In genomic region chr13:40316301-40316700, GRCh38 we compare ENCODE assay signal across 16 cellular contexts.
DNase-seq lines count a peak whose midpoint lies in the region; ATAC-seq and TF ChIP-seq lines count a peak whose summit lies in the region.
"Had no signal": no experiment of that assay in that cellular context is flagged by ENCODE, and none has a peak within 500 bp of the region (broad histone marks: within the 10 kb centered on the region; RNA-seq: fewer than 3 reads in every experiment).

No MANE protein-coding gene starts in this region.

- H3K36me3 ChIP-seq in osteoblast (ENCODE audit: insufficient read depth, low read length) (no peaks in the 10 kb centered on the region), brain microvascular endothelial cell (replicated peaks) (no peaks in the 10 kb centered on the region), PC-9 (ENCODE audit: low read depth) (no peaks in the 10 kb centered on the region)
- H3K36me3 ChIP-seq: left ventricle myocardium inferior had no signal

- H3F3A ChIP-seq in PC-9 (ENCODE audit: insufficient read depth, low read depth) = no peaks in the 10 kb centered on the region

- no peaks in the 10 kb centered on the region for H3K4me1 ChIP-seq in osteoblast (ENCODE audit: insufficient read depth, low read length)
- no peaks in the 10 kb centered on the region for H3K4me1 ChIP-seq in PC-9 (replicated peaks; ENCODE audit: insufficient read depth)

- intact Hi-C loops in PC-9 (cut with micrococcal nuclease; ENCODE audit: unreplicated experiment) = no loop called here

- peak overlapping the region; percentile 21 for H2AFZ ChIP-seq in osteoblast (ENCODE audit: low read length)
- no peak overlapping the region for H2AFZ ChIP-seq in PC-9

- CTCF ChIA-PET in activated naive CD4-positive, alpha-beta T cell treated with anti-CD3 and anti-CD28 coated beads, Interleukin-2, amount 10 ng/mL, durations not matched to agents 7 days and 5 days (lab: Charles Lee) = interaction anchor here (1.2 to 2.3 kb wide), 2 partner anchors 247 to 374 kb away, joined by 3 to 8 read pairs; no protein-coding TSS in a partner anchor
- CTCF ChIA-PET in PC-9 (lab: Charles Lee) = no interaction called here

- no peaks in the 10 kb centered on the region for H3K27me3 ChIP-seq in osteoblast (ENCODE audit: insufficient read depth, low read length)
- H3K27me3 ChIP-seq in brain microvascular endothelial cell (replicated peaks) = no peaks in the 10 kb centered on the region
- H3K27me3 ChIP-seq in PC-9 (ENCODE audit: insufficient read depth, low read depth) = no peaks in the 10 kb centered on the region

- no peak overlapping the region for H3K4me3 Mint-ChIP-seq in activated naive CD4-positive, alpha-beta T cell treated with anti-CD3 and anti-CD28 coated beads, Interleukin-2, amount 10 ng/mL, durations not matched to agents 7 days and 5 days
- peak overlapping the region; percentile 6 to 81 for H3K4me3 Mint-ChIP-seq in stimulated activated naive CD8-positive, alpha-beta T cell treated with anti-CD3 and anti-CD28 coated beads, Interleukin-15, amount 100 ng/mL, for 72 hours

- ATAC-seq in stimulated activated naive CD8-positive, alpha-beta T cell treated with anti-CD3 and anti-CD28 coated beads, Interleukin-15, amount 100 ng/mL, for 72 hours = peak; percentile 54
- ATAC-seq: HepG2 had no signal

- in situ Hi-C loops in GM13976 (cut with MboI; ENCODE audit: low sequenced_read_pairs, unreplicated experiment) (no loop called here), brain microvascular endothelial cell (cut with HindIII; ENCODE audit: low pct_ligation_motif_present, low sequenced_read_pairs) (no loop called here)

- H3K4me3 ChIP-seq in osteoblast (ENCODE audit: insufficient read depth, low read length) (no peak overlapping the region), brain microvascular endothelial cell (ENCODE audit: low read depth, low read length) (no peak overlapping the region), PC-9 (no peak overlapping the region)
- H3K4me3 ChIP-seq: left ventricle myocardium inferior had no signal

- BruUV-seq in PC-9 (replicated peaks; lab: Mats Ljungman, UMichigan) = no TSS peak

- H4K20me1 ChIP-seq in osteoblast (ENCODE audit: insufficient read depth, low read length) (no peaks in the 10 kb centered on the region), PC-9 (ENCODE audit: insufficient read depth) (no peaks in the 10 kb centered on the region)

- no peaks in the 10 kb centered on the region for H3K36me3 Mint-ChIP-seq in activated naive CD4-positive, alpha-beta T cell treated with anti-CD3 and anti-CD28 coated beads, Interleukin-2, amount 10 ng/mL, durations not matched to agents 7 days and 5 days

- DNase-seq in activated naive CD4-positive, alpha-beta T cell treated with Interleukin-2 at 50 U/mL for 16 hours = peak; percentile 37
- DNase-seq in activated naive CD4-positive, alpha-beta T cell treated with anti-CD3 and anti-CD28 coated beads, Interleukin-2, amount 10 ng/mL, durations not matched to agents 7 days and 5 days = no peak
- peak; percentile 22 for DNase-seq in activated T-helper 9 cell treated with anti-CD3 and anti-CD28 coated beads, Interleukin-2, amount 50 U/mL, for 16 hours (ENCODE audit: low read depth)
- DNase-seq in osteoblast (ENCODE audit: insufficient read length, low spot score, missing footprints) = no peak
- DNase-seq in stimulated activated naive CD8-positive, alpha-beta T cell treated with anti-CD3 and anti-CD28 coated beads, Interleukin-15, amount 100 ng/mL, for 72 hours = peak in 1 of 2 donors; percentile 18
- DNase-seq in GM13976 (ENCODE audit: low spot score) = no peak
- DNase-seq in brain microvascular endothelial cell = no peak
- no peak for DNase-seq in PC-9
- DNase-seq: COR-L47, cortex of kidney, left ventricle myocardium inferior, MM.1S, NCI-H1694 treated with DMSO at 0.1 percent for 48 hours, NCI-H446, substantia nigra had no signal

- no peaks in the 10 kb centered on the region for H3K27me3 Mint-ChIP-seq in activated naive CD4-positive, alpha-beta T cell treated with anti-CD3 and anti-CD28 coated beads, Interleukin-2, amount 10 ng/mL, durations not matched to agents 7 days and 5 days
- no peaks in the 10 kb centered on the region for H3K27me3 Mint-ChIP-seq in stimulated activated naive CD8-positive, alpha-beta T cell treated with anti-CD3 and anti-CD28 coated beads, Interleukin-15, amount 100 ng/mL, for 72 hours

- H3K4me1 Mint-ChIP-seq in activated naive CD4-positive, alpha-beta T cell treated with anti-CD3 and anti-CD28 coated beads, Interleukin-2, amount 10 ng/mL, durations not matched to agents 7 days and 5 days = peaks cover 58% of the 10 kb centered on the region
- H3K4me1 Mint-ChIP-seq in stimulated activated naive CD8-positive, alpha-beta T cell treated with anti-CD3 and anti-CD28 coated beads, Interleukin-15, amount 100 ng/mL, for 72 hours = peaks cover 74% of the 10 kb centered on the region

- H3K9me2 ChIP-seq in PC-9 (ENCODE audit: insufficient read depth) = no peaks in the 10 kb centered on the region

- H3K4me2 ChIP-seq in osteoblast (ENCODE audit: insufficient read depth, low read length) (no peak overlapping the region), PC-9 (no peak overlapping the region)

- H3K9me3 ChIP-seq in osteoblast (ENCODE audit: low read depth, low read length) (no peaks in the 10 kb centered on the region), PC-9 (ENCODE audit: insufficient read depth, low read depth) (no peaks in the 10 kb centered on the region)
- H3K9me3 ChIP-seq: left ventricle myocardium inferior had no signal

- POLR2A ChIA-PET in PC-9 (lab: Charles Lee; ENCODE audit: unreplicated experiment) = no interaction called here

- TF ChIP-seq CTCF in osteoblast (IDR thresholded peaks at IDR 0.05; ENCODE audit: extremely low read depth, low read depth, low read length) (no peak), GM13976 (IDR thresholded peaks at IDR 0.05; ENCODE audit: borderline replicate concordance, control extremely low read depth, extremely low read depth, insufficient read depth, missing control alignments) (no peak), brain microvascular endothelial cell (IDR thresholded peaks at IDR 0.05; ENCODE audit: low read depth, low read length, missing control alignments) (no peak), PC-9 (conservative IDR thresholded peaks at IDR 0.05) (no peak)

- H3K27ac ChIP-seq in osteoblast (ENCODE audit: low read depth, low read length) (no peak overlapping the region), brain microvascular endothelial cell (no peak overlapping the region), PC-9 (no peak overlapping the region)

- no peaks in the 10 kb centered on the region for H3K79me2 ChIP-seq in osteoblast (ENCODE audit: insufficient read depth, low read length)
- H3K79me2 ChIP-seq in PC-9 (ENCODE audit: low read depth) = no peaks in the 10 kb centered on the region

- H3K27ac Mint-ChIP-seq in activated naive CD4-positive, alpha-beta T cell treated with anti-CD3 and anti-CD28 coated beads, Interleukin-2, amount 10 ng/mL, durations not matched to agents 7 days and 5 days = no peak overlapping the region
- H3K27ac Mint-ChIP-seq in stimulated activated naive CD8-positive, alpha-beta T cell treated with anti-CD3 and anti-CD28 coated beads, Interleukin-15, amount 100 ng/mL, for 72 hours = peak overlapping the region; percentile 4 to 79

- H3K9me3 Mint-ChIP-seq in activated naive CD4-positive, alpha-beta T cell treated with anti-CD3 and anti-CD28 coated beads, Interleukin-2, amount 10 ng/mL, durations not matched to agents 7 days and 5 days = peaks cover 3% of the 10 kb centered on the region
- H3K9me3 Mint-ChIP-seq in stimulated activated naive CD8-positive, alpha-beta T cell treated with anti-CD3 and anti-CD28 coated beads, Interleukin-15, amount 100 ng/mL, for 72 hours = peaks cover 0 to 9% of the 10 kb centered on the region in 2 donors

Comparison
In these comparisons a context has a peak if more than half of its experiments do, and no peak if none do; other contexts are left out.
1. DNase-seq: peak in activated naive CD4-positive, alpha-beta T cell treated with Interleukin-2 at 50 U/mL for 16 hours (single experiment) and activated T-helper 9 cell treated with anti-CD3 and anti-CD28 coated beads, Interleukin-2, amount 50 U/mL, for 16 hours (single experiment); none in activated naive CD4-positive, alpha-beta T cell treated with anti-CD3 and anti-CD28 coated beads, Interleukin-2, amount 10 ng/mL, durations not matched to agents 7 days and 5 days (single experiment), osteoblast (single experiment), GM13976 (single experiment), brain microvascular endothelial cell (single experiment) and PC-9 (0 of 2).